In the genomic region with DNA sequence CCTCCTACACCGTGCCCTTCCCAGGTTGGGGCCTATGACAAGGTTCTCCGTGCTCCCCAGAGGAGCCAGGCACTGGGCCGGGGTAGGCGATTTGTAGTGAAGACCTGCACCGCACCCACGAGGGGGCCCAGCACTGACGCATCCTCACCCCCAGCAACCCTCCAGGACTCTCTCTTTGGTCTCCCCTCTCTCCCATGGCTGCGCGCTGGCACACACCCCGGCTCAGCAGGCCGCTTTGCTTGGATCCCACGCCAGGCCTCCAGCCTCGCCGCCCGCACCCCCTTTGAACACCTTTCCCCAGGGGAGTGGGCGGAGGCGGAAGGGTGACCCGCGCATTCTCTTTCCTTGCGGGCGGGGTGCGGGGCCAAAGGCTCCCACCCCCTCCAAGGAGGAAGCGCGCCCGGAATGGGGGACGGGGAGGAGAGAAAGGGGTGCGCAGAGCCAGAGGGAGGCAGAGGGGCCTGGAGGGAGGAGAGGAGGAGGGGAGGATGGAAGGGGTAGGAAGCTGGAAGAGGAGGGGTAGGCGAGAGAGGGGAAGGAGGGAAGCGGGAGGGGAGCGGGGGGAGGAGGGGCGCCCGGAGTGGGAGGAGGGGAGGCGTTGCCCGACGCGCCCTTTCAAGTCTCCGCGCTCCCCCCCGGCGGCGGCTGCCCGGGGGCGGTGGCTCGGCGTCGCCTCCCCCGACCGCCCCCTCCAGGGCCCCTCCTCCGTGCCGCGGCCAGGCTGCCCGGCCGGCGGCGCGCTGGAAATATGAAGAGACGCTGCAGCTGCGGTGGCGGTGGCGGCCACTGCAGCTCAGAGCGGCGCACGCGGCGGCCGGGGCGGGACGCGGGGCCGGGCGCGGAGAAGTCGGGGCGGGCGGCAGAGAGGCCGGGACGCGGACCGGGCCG, we compare ENCODE assay signal across 8 cellular contexts. TPM values are rescaled to one million over a fixed set of nuclear protein-coding genes. Genes with fewer than 3 reads are reported as not detected.
DNase-seq lines count a peak whose midpoint lies in the region; ATAC-seq and TF ChIP-seq lines count a peak whose summit lies in the region.

Gene APCDD1 (plus strand): TSS at position 751 of the 888 bp plus-strand sequence. CDS start 347 bp downstream, outside the sequence.

- H2AFZ ChIP-seq in neuronal stem cell (ENCODE audit: low read length): peak within 1 kb of the TSS; percentile 93

- ATAC-seq in T-cell (replicated peaks in 1 of 4): no peak
- ATAC-seq in GM21515 (IDR thresholded peaks at IDR 0.05; ENCODE audit: unreplicated experiment): no peak

- H3K23ac ChIP-seq in neuronal stem cell (ENCODE audit: low read depth, low read length, poor library complexity): peak within 1 kb of the TSS; percentile 56

- H2AK5ac ChIP-seq in neuronal stem cell (ENCODE audit: low read depth, low read length): peak within 1 kb of the TSS; percentile 59

- H4K8ac ChIP-seq in neuronal stem cell (ENCODE audit: low read depth, low read length): no peak within 1 kb of the TSS

- H3K27me3 ChIP-seq in neuronal stem cell (ENCODE audit: control insufficient read depth in 3 of 3, insufficient read depth in 3 of 3, low read depth in 1 of 3, low read length in 3 of 3): peaks cover 5 to 19% (median 14%) of the 10 kb centered on the region in 3 experiments

- H3K18ac ChIP-seq in neuronal stem cell (ENCODE audit: low read length): peak within 1 kb of the TSS; percentile 95

- H3K14ac ChIP-seq in neuronal stem cell (ENCODE audit: low read length): peak within 1 kb of the TSS; percentile 41

- H3K4me3 ChIP-seq in neuronal stem cell (ENCODE audit: low read length in 2 of 2): peak within 1 kb of the TSS; percentile 51 to 82

- H2BK120ac ChIP-seq in neuronal stem cell (ENCODE audit: low read depth, low read length): peak within 1 kb of the TSS; percentile 32

- H3K9ac ChIP-seq in neuronal stem cell (ENCODE audit: low read depth, low read length, poor library complexity): peak within 1 kb of the TSS; percentile 73

- H2BK5ac ChIP-seq in neuronal stem cell (ENCODE audit: low read length): peak within 1 kb of the TSS; percentile 63

- H3K9me3 ChIP-seq in neuronal stem cell (replicated peaks in 1 of 2; ENCODE audit: control insufficient read depth in 2 of 2, insufficient read depth in 1 of 2, low read depth in 1 of 2, low read length in 2 of 2): no peaks in the 10 kb centered on the region

- TF ChIP-seq CTCF in VCaP (conservative IDR thresholded peaks at IDR 0.05): peak; percentile 27

- no peak within 1 kb of the TSS for H4K91ac ChIP-seq in neuronal stem cell (ENCODE audit: low read depth, low read length, poor library complexity)

- peak within 1 kb of the TSS; percentile 11 for H3K4me3 Mint-ChIP-seq in activated T-cell treated with anti-CD3 and anti-CD28 coated beads, Interleukin-2, amount 50 U/mL, for 24 hours
- peak within 1 kb of the TSS in 1 of 3 donors; percentile 71 for H3K4me3 Mint-ChIP-seq in T-cell

- peak within 1 kb of the TSS; percentile 67 for H3K27ac ChIP-seq in VCaP
- no peak within 1 kb of the TSS for H3K27ac ChIP-seq in neuronal stem cell (replicated peaks; ENCODE audit: low read length)

- CTCF ChIA-PET in T-cell (lab: Charles Lee): no interaction called here

- POLR2A ChIA-PET in T-cell (lab: Charles Lee): no interaction called here

- peaks cover 9% of the 10 kb centered on the region in 2 donors for H3K4me1 ChIP-seq in neuronal stem cell (ENCODE audit: control insufficient read depth in 2 of 2, insufficient read depth in 1 of 2, low read depth in 1 of 2, low read length in 2 of 2)

- peaks cover 71% of the 10 kb centered on the region for H3K27me3 Mint-ChIP-seq in activated T-cell treated with anti-CD3 and anti-CD28 coated beads, Interleukin-2, amount 50 U/mL, for 24 hours
- peaks cover 53 to 58% of the 10 kb centered on the region in 2 donors for H3K27me3 Mint-ChIP-seq in T-cell

- no peak within 1 kb of the TSS for H3K4ac ChIP-seq in neuronal stem cell (ENCODE audit: low read length)

- H3K36me3 Mint-ChIP-seq in activated T-cell treated with anti-CD3 and anti-CD28 coated beads, Interleukin-2, amount 50 U/mL, for 24 hours (ENCODE audit: low read depth): no peaks in the 10 kb centered on the region
- no peaks in the 10 kb centered on the region for H3K36me3 Mint-ChIP-seq in T-cell

- H3K79me1 ChIP-seq in neuronal stem cell (ENCODE audit: low read depth, low read length): no peaks in the 10 kb centered on the region

- H2BK15ac ChIP-seq in neuronal stem cell (ENCODE audit: low read length): peak within 1 kb of the TSS; percentile 39

- no peaks in the 10 kb centered on the region for H3K36me3 ChIP-seq in neuronal stem cell (replicated peaks in 1 of 2; ENCODE audit: control insufficient read depth in 2 of 2, insufficient read depth in 2 of 2, low read length in 2 of 2)

- no peak within 1 kb of the TSS for H3K27ac Mint-ChIP-seq in activated T-cell treated with anti-CD3 and anti-CD28 coated beads, Interleukin-2, amount 50 U/mL, for 24 hours
- H3K27ac Mint-ChIP-seq in T-cell: no peak within 1 kb of the TSS

- DNase-seq in activated T-cell treated with anti-CD3 and anti-CD28 coated beads, Interleukin-2, amount 50 U/mL, for 24 hours: no peak
- no peak for DNase-seq in activated T-cell treated with anti-CD3 and anti-CD28 coated beads, Interleukin-2, amount 50 U/mL, for 1 hour
- DNase-seq in germinal center (ENCODE audit: low spot score) (peak; percentile 49), neuronal stem cell (ENCODE audit: low spot score) (peak; percentile 67), T-cell (no peak), KG1 (lab: John Stamatoyannopoulos, UW) (no peak)

- WGBS in neuronal stem cell (ENCODE audit: extremely low coverage in 2 of 2, insufficient read length in 2 of 2, insufficient replicate concordance in 1 of 2), 2 donors: no CpG with 5 or more reads among the region's 80 CpGs

- H3K4me1 Mint-ChIP-seq in activated T-cell treated with anti-CD3 and anti-CD28 coated beads, Interleukin-2, amount 50 U/mL, for 24 hours (ENCODE audit: low read depth): peaks cover 2% of the 10 kb centered on the region
- peaks cover 0 to 4% (median 3%) of the 10 kb centered on the region in 3 donors for H3K4me1 Mint-ChIP-seq in T-cell

- H3K9me3 Mint-ChIP-seq in activated T-cell treated with anti-CD3 and anti-CD28 coated beads, Interleukin-2, amount 50 U/mL, for 24 hours: no peaks in the 10 kb centered on the region
- H3K9me3 Mint-ChIP-seq in T-cell: no peaks in the 10 kb centered on the region

- H2BK12ac ChIP-seq in neuronal stem cell (ENCODE audit: low read length): peak within 1 kb of the TSS; percentile 96

- H3K4me2 ChIP-seq in neuronal stem cell (ENCODE audit: insufficient read depth, low read length, poor library complexity, severe bottlenecking): peak within 1 kb of the TSS; percentile 84

RNA-seq across cellular contexts. Expression of gene APCDD1, which starts in this region (rescaled TPM):
- 1.3 TPM for polyA plus RNA-seq in neuronal stem cell (2013, experiment 1 of 2)
- polyA plus RNA-seq in neuronal stem cell (2013, experiment 2 of 2): 1.3 TPM
- under 1 TPM in 3 of 5 donors, not detected in 2; 0.32 to 0.62 (median 0.38) TPM for total RNA-seq in T-cell

Comparison
In these comparisons a context has a peak if more than half of its experiments do, and no peak if none do; other contexts are left out.
1. DNase-seq: peak in germinal center (single experiment) and neuronal stem cell (single experiment); none in activated T-cell treated with anti-CD3 and anti-CD28 coated beads, Interleukin-2, amount 50 U/mL, for 24 hours (single experiment), activated T-cell treated with anti-CD3 and anti-CD28 coated beads, Interleukin-2, amount 50 U/mL, for 1 hour (single experiment), T-cell (0 of 34) and KG1 (single experiment).